19 cellular contexts compared by ENCODE assay signal in genomic region chr12:75633789-75634188, GRCh38.
DNase-seq lines count a peak whose midpoint lies in the region; ATAC-seq and TF ChIP-seq lines count a peak whose summit lies in the region.
"Had no signal": no experiment of that assay in that cellular context is flagged by ENCODE, and none has a peak within 500 bp of the region (broad histone marks: within the 10 kb centered on the region; RNA-seq: fewer than 3 reads in every experiment).

No MANE protein-coding gene starts in this region.

- intact Hi-C loops in Panc1 (cut with micrococcal nuclease; ENCODE audit: unreplicated experiment): no loop called here
- intact Hi-C loops in aorta (cut with DNase I): no loop called here

- no peak for TF ChIP-seq CTCF in Panc1 (IDR thresholded peaks at IDR 0.05)

- H3K9ac ChIP-seq in HUES6 (ENCODE audit: low read length) (no peak overlapping the region), iPS-20b (ENCODE audit: low read depth, low read length) (no peak overlapping the region)
- H3K9ac ChIP-seq: KMS-11 had no signal

- ATAC-seq in Panc1: no peak
- peak; percentile 15 for ATAC-seq in aorta (ENCODE audit: low FRiP score)
- no peak for ATAC-seq in GM21717 (IDR thresholded peaks at IDR 0.05; ENCODE audit: unreplicated experiment)
- ATAC-seq: GM12878 had no signal

- BruUV-seq in Panc1 (replicated peaks; lab: Mats Ljungman, UMichigan): no TSS peak

- DNase-seq in Panc1 (ENCODE audit: low read depth, low spot score): no peak
- DNase-seq in aorta: no peak
- no peak for DNase-seq in DMS53 treated with DMSO at 0.1 percent for 48 hours (lab: John Stamatoyannopoulos, UW; ENCODE audit: unreplicated experiment)
- DNase-seq in stimulated activated CD4-positive, alpha-beta T cell treated with anti-CD3 and anti-CD28 coated beads, Interleukin-4, amount 100 ng/mL, for 4 hours: no peak
- DNase-seq: CD4-positive, CD25-positive, alpha-beta regulatory T cell; DMS79 treated with DMSO at 0.1 percent for 48 hours; MV-4-11; NCI-H1105 treated with DMSO at 0.1 percent for 48 hours; NCI-H2029 treated with DMSO at 0.1 percent for 48 hours; NCI-H2171; NCI-H524 treated with DMSO at 0.1 percent for 48 hours; NCI-H82; Peyer's patch had no signal

- no peak overlapping the region for H3K4me3 ChIP-seq in HUES6 (ENCODE audit: low read depth, low read length)
- no peak overlapping the region for H3K4me3 ChIP-seq in Panc1 (ENCODE audit: low read depth in 2 of 2, low read length in 2 of 2)
- H3K4me3 ChIP-seq in iPS-20b (ENCODE audit: low read length): peak overlapping the region; percentile 22; the same call in 1 of the 2 replicates
- no peak overlapping the region for H3K4me3 ChIP-seq in aorta (ENCODE audit: low read length in 2 of 2)
- H3K4me3 ChIP-seq: GM12878, Peyer's patch, SJSA1 had no signal

- CTCF ChIA-PET in Panc1 (lab: Charles Lee): no interaction called here

- peaks cover 41% of the 10 kb centered on the region for H3K4me1 ChIP-seq in HUES6 (ENCODE audit: control insufficient read depth, insufficient read depth, low read length)
- H3K4me1 ChIP-seq in Panc1 (ENCODE audit: control insufficient read depth, insufficient read depth, low read length): peaks cover 27% of the 10 kb centered on the region
- H3K4me1 ChIP-seq in iPS-20b (ENCODE audit: insufficient read depth, low read length): peaks cover 50% of the 10 kb centered on the region
- H3K4me1 ChIP-seq in aorta (ENCODE audit: control insufficient read depth in 1 of 2, insufficient read depth in 2 of 2, low read length in 2 of 2): no peaks in the 10 kb centered on the region
- H3K4me1 ChIP-seq: Peyer's patch had no signal

- peaks cover 3% of the 10 kb centered on the region; the same call in 1 of the 2 replicates for H3K9me3 ChIP-seq in HUES6 (ENCODE audit: control insufficient read depth, insufficient read depth, low read depth, low read length)
- H3K9me3 ChIP-seq in Panc1 (ENCODE audit: control insufficient read depth, insufficient read depth, low read depth, low read length): peaks cover 16% of the 10 kb centered on the region; the same call in 1 of the 2 replicates
- H3K9me3 ChIP-seq in iPS-20b (ENCODE audit: insufficient read depth, low read depth, low read length): no peaks in the 10 kb centered on the region; the same call in 1 of the 2 replicates
- H3K9me3 ChIP-seq in aorta (ENCODE audit: control insufficient read depth, low read length): peaks cover 1% of the 10 kb centered on the region
- H3K9me3 ChIP-seq: Peyer's patch, SJSA1 had no signal

- POLR2A ChIA-PET in Panc1 (lab: Charles Lee): no interaction called here

- in situ Hi-C loops in Panc1 (cut with HindIII; ENCODE audit: low pct_unique_long_range_greater_than_20kb, low sequenced_read_pairs): no loop called here

- H3K36me3 ChIP-seq in HUES6 (ENCODE audit: control insufficient read depth, insufficient read depth, low read length) (no peaks in the 10 kb centered on the region), Panc1 (ENCODE audit: control insufficient read depth, insufficient read depth, low read length) (no peaks in the 10 kb centered on the region), iPS-20b (ENCODE audit: insufficient read depth, low read depth, low read length) (no peaks in the 10 kb centered on the region), aorta (ENCODE audit: control insufficient read depth in 1 of 2, insufficient read depth in 2 of 2, low read length in 1 of 2) (no peaks in the 10 kb centered on the region)
- H3K36me3 ChIP-seq: Peyer's patch, SJSA1 had no signal

- H3K27me3 ChIP-seq in HUES6 (ENCODE audit: control insufficient read depth, insufficient read depth, low read length) (no peaks in the 10 kb centered on the region), Panc1 (ENCODE audit: control insufficient read depth, insufficient read depth, low read length) (no peaks in the 10 kb centered on the region), iPS-20b (ENCODE audit: insufficient read depth, low read length) (no peaks in the 10 kb centered on the region), aorta (ENCODE audit: control insufficient read depth in 1 of 2, insufficient read depth in 2 of 2, low read length in 1 of 2) (no peaks in the 10 kb centered on the region)
- H3K27me3 ChIP-seq: Peyer's patch, SJSA1 had no signal

- peak overlapping the region; percentile 68 for H3K27ac ChIP-seq in HUES6 (ENCODE audit: low read depth, low read length)
- peak overlapping the region; percentile 87 for H3K27ac ChIP-seq in Panc1 (ENCODE audit: low read length)
- peak overlapping the region; percentile 45 for H3K27ac ChIP-seq in iPS-20b (ENCODE audit: low read length)
- H3K27ac ChIP-seq in aorta (ENCODE audit: low read depth in 1 of 2, low read length in 2 of 2): no peak overlapping the region
- H3K27ac ChIP-seq: KMS-11, Peyer's patch, SJSA1 had no signal

- WGBS in aorta, 2 donors: 85 to 89% methylated on average over 3 of the region's 3 CpGs

Comparison
In these comparisons a context has a peak if more than half of its experiments do, and no peak if none do; other contexts are left out.
1. H3K27ac ChIP-seq: peak in HUES6 (single experiment), Panc1 (single experiment) and iPS-20b (single experiment); none in aorta (0 of 2).